In the genomic region with DNA sequence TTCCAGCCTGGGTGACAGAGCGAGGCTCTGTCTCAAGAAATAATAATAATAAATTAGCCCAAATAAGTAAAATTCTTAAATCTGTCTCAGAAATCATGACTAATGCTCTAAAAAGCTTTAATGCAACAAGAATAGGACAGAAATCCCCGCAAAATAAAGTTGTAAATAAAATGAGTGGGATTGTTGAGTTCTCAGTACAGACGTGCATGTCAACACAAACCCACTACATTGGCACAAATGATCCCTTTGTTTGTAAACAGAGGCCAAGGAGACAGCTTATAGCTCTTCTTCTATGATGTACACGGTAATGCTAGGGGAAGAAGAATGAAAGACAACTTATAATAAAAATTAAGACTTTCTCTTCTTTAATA, we compare ENCODE assay signal across 19 cellular contexts. TPM values are rescaled to one million over a fixed set of nuclear protein-coding genes. Genes with fewer than 3 reads are reported as not detected.
DNase-seq lines count a peak whose midpoint lies in the region; ATAC-seq and TF ChIP-seq lines count a peak whose summit lies in the region.
"Had no signal": no experiment of that assay in that cellular context is flagged by ENCODE, and none has a peak within 500 bp of the region (broad histone marks: within the 10 kb centered on the region; RNA-seq: fewer than 3 reads in every experiment).

No MANE protein-coding gene starts in this region.

- POLR2A ChIA-PET in naive thymus-derived CD4-positive, alpha-beta T cell (lab: Charles Lee) = interaction anchor here (0.6 to 18.1 kb wide), 6 partner anchors 10 to 1215 kb away, joined by 3 to 321 read pairs (median 4); a partner anchor contains a TSS

- no peak for ATAC-seq in activated naive CD8-positive, alpha-beta T cell treated with anti-CD3 and anti-CD28 coated beads, Interleukin-2, amount 50 U/mL, for 24 hours
- no peak for ATAC-seq in naive thymus-derived CD4-positive, alpha-beta T cell
- ATAC-seq: left ventricle myocardium superior, upper lobe of right lung had no signal

- H3K27ac Mint-ChIP-seq in T-helper 1 cell treated with Interleukin-12 subunit alpha and Interleukin-12 subunit beta and Interleukin-4 antibody, amounts not matched to agents 30 μg/mL and 1 μg/mL, for 36 hours = peak overlapping the region; percentile 46
- peak overlapping the region; percentile 21; the same call in 1 of the 2 replicates for H3K27ac Mint-ChIP-seq in HFFc6
- peak overlapping the region; percentile 94 for H3K27ac Mint-ChIP-seq in activated naive CD8-positive, alpha-beta T cell treated with anti-CD3 and anti-CD28 coated beads, Interleukin-2, amount 50 U/mL, for 24 hours
- peak overlapping the region in 8 of 9 donors; percentile 80 to 99 (median 90) for H3K27ac Mint-ChIP-seq in naive thymus-derived CD4-positive, alpha-beta T cell

- H3K4me3 ChIP-seq in naive thymus-derived CD4-positive, alpha-beta T cell (ENCODE audit: low read length) = no peak overlapping the region
- H3K4me3 ChIP-seq: BLaER1, HAP-1, SK-N-MC, smooth muscle cell, upper lobe of right lung had no signal

- CTCF ChIA-PET in naive thymus-derived CD4-positive, alpha-beta T cell (lab: Charles Lee) = interaction anchor here (0.7 to 3.0 kb wide), 3 partner anchors 20 to 48 kb away, joined by 3 to 8 read pairs (median 7); no protein-coding TSS in a partner anchor

- H3K27me3 Mint-ChIP-seq in T-helper 1 cell treated with Interleukin-12 subunit alpha and Interleukin-12 subunit beta and Interleukin-4 antibody, amounts not matched to agents 30 μg/mL and 1 μg/mL, for 36 hours (ENCODE audit: low read depth) = no peaks in the 10 kb centered on the region
- no peaks in the 10 kb centered on the region; the same call in 1 of the 2 replicates for H3K27me3 Mint-ChIP-seq in HFFc6 (ENCODE audit: insufficient read depth)
- no peaks in the 10 kb centered on the region for H3K27me3 Mint-ChIP-seq in activated naive CD8-positive, alpha-beta T cell treated with anti-CD3 and anti-CD28 coated beads, Interleukin-2, amount 50 U/mL, for 24 hours
- no peaks in the 10 kb centered on the region for H3K27me3 Mint-ChIP-seq in naive thymus-derived CD4-positive, alpha-beta T cell

- H3K9me3 Mint-ChIP-seq in T-helper 1 cell treated with Interleukin-12 subunit alpha and Interleukin-12 subunit beta and Interleukin-4 antibody, amounts not matched to agents 30 μg/mL and 1 μg/mL, for 36 hours = no peaks in the 10 kb centered on the region
- no peaks in the 10 kb centered on the region for H3K9me3 Mint-ChIP-seq in HFFc6
- no peaks in the 10 kb centered on the region for H3K9me3 Mint-ChIP-seq in activated naive CD8-positive, alpha-beta T cell treated with anti-CD3 and anti-CD28 coated beads, Interleukin-2, amount 50 U/mL, for 24 hours
- H3K9me3 Mint-ChIP-seq in naive thymus-derived CD4-positive, alpha-beta T cell = peaks cover 0 to 6% (median 0%) of the 10 kb centered on the region in 11 donors

- peaks cover 10% of the 10 kb centered on the region for H3K36me3 Mint-ChIP-seq in T-helper 1 cell treated with Interleukin-12 subunit alpha and Interleukin-12 subunit beta and Interleukin-4 antibody, amounts not matched to agents 30 μg/mL and 1 μg/mL, for 36 hours (ENCODE audit: low read depth)
- no peaks in the 10 kb centered on the region for H3K36me3 Mint-ChIP-seq in HFFc6 (ENCODE audit: low read depth)
- H3K36me3 Mint-ChIP-seq in activated naive CD8-positive, alpha-beta T cell treated with anti-CD3 and anti-CD28 coated beads, Interleukin-2, amount 50 U/mL, for 24 hours (ENCODE audit: low read depth) = peaks cover 38% of the 10 kb centered on the region
- peaks cover 0 to 19% (median 5%) of the 10 kb centered on the region in 5 donors for H3K36me3 Mint-ChIP-seq in naive thymus-derived CD4-positive, alpha-beta T cell

- peaks cover 63% of the 10 kb centered on the region for H3K4me1 Mint-ChIP-seq in T-helper 1 cell treated with Interleukin-12 subunit alpha and Interleukin-12 subunit beta and Interleukin-4 antibody, amounts not matched to agents 30 μg/mL and 1 μg/mL, for 36 hours (ENCODE audit: low read depth)
- peaks cover 65% of the 10 kb centered on the region for H3K4me1 Mint-ChIP-seq in HFFc6 (ENCODE audit: low read depth)
- H3K4me1 Mint-ChIP-seq in activated naive CD8-positive, alpha-beta T cell treated with anti-CD3 and anti-CD28 coated beads, Interleukin-2, amount 50 U/mL, for 24 hours = peaks cover 87% of the 10 kb centered on the region
- peaks cover 47 to 88% (median 80%) of the 10 kb centered on the region in 7 donors for H3K4me1 Mint-ChIP-seq in naive thymus-derived CD4-positive, alpha-beta T cell

- H3K36me3 ChIP-seq in naive thymus-derived CD4-positive, alpha-beta T cell (ENCODE audit: control insufficient read depth in 2 of 3, insufficient read depth in 3 of 3, low read length in 3 of 3) = no peaks in the 10 kb centered on the region
- H3K36me3 ChIP-seq: HAP-1, upper lobe of right lung had no signal

- H3K27me3 ChIP-seq in naive thymus-derived CD4-positive, alpha-beta T cell (ENCODE audit: control insufficient read depth in 2 of 2, insufficient read depth in 2 of 2, low read length in 2 of 2) = no peaks in the 10 kb centered on the region
- H3K27me3 ChIP-seq: BLaER1, upper lobe of right lung had no signal

- no peaks in the 10 kb centered on the region for H3K9me3 ChIP-seq in naive thymus-derived CD4-positive, alpha-beta T cell (ENCODE audit: control insufficient read depth in 2 of 3, low read length in 3 of 3)
- H3K9me3 ChIP-seq: HAP-1, upper lobe of right lung had no signal

- no peak for DNase-seq in T-helper 1 cell
- DNase-seq in HFFc6 = no peak
- no peak for DNase-seq in activated naive CD8-positive, alpha-beta T cell treated with anti-CD3 and anti-CD28 coated beads, Interleukin-2, amount 50 U/mL, for 24 hours
- DNase-seq in naive thymus-derived CD4-positive, alpha-beta T cell = no peak
- DNase-seq in DMS53 treated with DMSO at 0.1 percent for 48 hours (lab: John Stamatoyannopoulos, UW; ENCODE audit: unreplicated experiment) = no peak
- no peak for DNase-seq in NCI-H510A treated with DMSO at 0.1 percent for 48 hours (lab: John Stamatoyannopoulos, UW)
- no peak for DNase-seq in SIG-M5 treated with dmso at 0.1 percent for 504 hours (lab: John Stamatoyannopoulos, UW; ENCODE audit: unreplicated experiment)
- DNase-seq: DMS79, left ventricle myocardium superior, NCI-H2029, NCI-H510A, posterior cingulate gyrus, upper lobe of right lung had no signal

- peak overlapping the region; percentile 55 for H3K27ac ChIP-seq in naive thymus-derived CD4-positive, alpha-beta T cell (ENCODE audit: low read depth, low read length)
- H3K27ac ChIP-seq: 22Rv1, BLaER1, SK-N-MC, upper lobe of right lung had no signal

- peaks cover 54 to 63% of the 10 kb centered on the region in 2 donors for H3K4me1 ChIP-seq in naive thymus-derived CD4-positive, alpha-beta T cell (ENCODE audit: control insufficient read depth in 2 of 2, insufficient read depth in 2 of 2, low read length in 2 of 2)

- TF ChIP-seq CTCF in HFFc6 (IDR thresholded peaks at IDR 0.05) = no peak

- intact Hi-C loops in naive thymus-derived CD4-positive, alpha-beta T cell (cut with micrococcal nuclease) = no loop called here

- peak overlapping the region; percentile 16 for H3K4me3 Mint-ChIP-seq in T-helper 1 cell treated with Interleukin-12 subunit alpha and Interleukin-12 subunit beta and Interleukin-4 antibody, amounts not matched to agents 30 μg/mL and 1 μg/mL, for 36 hours
- H3K4me3 Mint-ChIP-seq in HFFc6 = no peak overlapping the region
- H3K4me3 Mint-ChIP-seq in activated naive CD8-positive, alpha-beta T cell treated with anti-CD3 and anti-CD28 coated beads, Interleukin-2, amount 50 U/mL, for 24 hours = peak overlapping the region; percentile 51
- peak overlapping the region in 9 of 10 donors; percentile 33 to 100 (median 42) for H3K4me3 Mint-ChIP-seq in naive thymus-derived CD4-positive, alpha-beta T cell

RNA-seq across cellular contexts. Expression of a gene that starts 6.0 kb away (rescaled TPM):
- 10 to 100 TPM; 16.8 to 22.5 (median 20.1) TPM for total RNA-seq in HFFc6 (2021; fragmentation: NEBNext Ultra II Directional; extraction: Animal tissue kit (Norgen Biotek cat#: 25700))
- 100 to 1,000 TPM; 143 to 192 (median 183) TPM for total RNA-seq in naive thymus-derived CD4-positive, alpha-beta T cell
- 100 to 1,000 TPM in 1 of 2 donors, 10 to 100 TPM in 1; 98.0 to 135 TPM for polyA plus RNA-seq in naive thymus-derived CD4-positive, alpha-beta T cell

RNA-seq across cellular contexts. Expression of a gene that starts 18.1 kb away (rescaled TPM):
- total RNA-seq in HFFc6 (2021; fragmentation: NEBNext Ultra II Directional; extraction: Animal tissue kit (Norgen Biotek cat#: 25700)) = 1 to 10 TPM in 1 of 6 experiments, under 1 TPM in 5; 0.27 to 1.0 (median 0.53) TPM
- total RNA-seq in naive thymus-derived CD4-positive, alpha-beta T cell = 100 to 1,000 TPM; 111 to 162 (median 150) TPM
- 100 to 1,000 TPM in 1 of 2 donors, 10 to 100 TPM in 1; 72.8 to 150 TPM for polyA plus RNA-seq in naive thymus-derived CD4-positive, alpha-beta T cell

Comparison
In these comparisons a context has a peak if more than half of its experiments do, and no peak if none do; other contexts are left out.
1. H3K27ac Mint-ChIP-seq: peak in every context shown above with its lines; median percentile 94 in activated naive CD8-positive, alpha-beta T cell treated with anti-CD3 and anti-CD28 coated beads, Interleukin-2, amount 50 U/mL, for 24 hours; 90 in naive thymus-derived CD4-positive, alpha-beta T cell; 46 in T-helper 1 cell treated with Interleukin-12 subunit alpha and Interleukin-12 subunit beta and Interleukin-4 antibody, amounts not matched to agents 30 μg/mL and 1 μg/mL, for 36 hours; 21 in HFFc6.
2. RNA of a gene that starts 6.0 kb away (total RNA-seq): 143 to 192 TPM in naive thymus-derived CD4-positive, alpha-beta T cell; 16.8 to 22.5 TPM in HFFc6; every median in the first group is over 4 times any median in the second.
3. RNA of a gene that starts 18.1 kb away (total RNA-seq): 111 to 162 TPM in naive thymus-derived CD4-positive, alpha-beta T cell; 0.27 to 1.0 TPM in HFFc6; every median in the first group is over 10 times any median in the second.